In the genomic region with DNA sequence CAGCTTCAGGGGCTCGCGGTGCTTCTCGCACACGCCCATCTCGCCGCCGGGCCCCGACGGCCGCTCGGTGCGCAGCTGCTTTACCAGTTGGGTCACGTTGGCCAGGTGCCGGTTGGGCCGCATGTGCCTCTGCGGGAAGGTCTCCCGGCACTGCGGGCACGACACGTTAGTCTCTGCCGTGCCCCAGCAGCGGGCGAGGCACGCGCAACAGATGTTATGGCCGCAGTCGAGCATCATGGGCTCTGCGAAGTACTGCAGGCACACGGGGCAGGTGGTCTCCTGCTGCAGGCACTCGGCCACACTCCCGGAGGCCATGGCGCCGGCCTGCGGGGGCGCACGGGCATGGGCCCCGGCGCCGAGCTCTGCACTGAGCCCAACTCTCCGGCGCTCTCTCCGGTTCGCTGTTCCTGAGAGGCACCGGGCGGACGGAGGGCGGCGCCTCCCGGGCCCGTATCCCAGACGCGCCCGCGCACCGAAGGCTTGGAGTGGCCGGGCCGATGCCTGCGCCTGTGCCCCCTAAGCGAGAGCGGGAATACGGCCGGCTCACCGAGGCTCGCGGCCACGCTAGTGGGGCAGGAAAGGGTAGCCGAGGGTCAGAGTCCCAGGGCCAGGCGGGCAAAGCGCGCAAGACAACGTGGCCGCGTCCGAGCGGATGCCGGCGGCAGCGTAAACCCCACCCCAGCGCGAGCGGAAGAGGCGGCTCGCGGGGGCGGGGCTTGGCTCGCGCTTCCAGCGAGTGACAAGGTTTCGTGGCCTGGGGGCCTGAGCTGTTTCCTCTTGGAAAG, we compare ENCODE assay signal across 7 cellular contexts.
DNase-seq lines count a peak whose midpoint lies in the region; ATAC-seq and TF ChIP-seq lines count a peak whose summit lies in the region.

A gene with protein sequence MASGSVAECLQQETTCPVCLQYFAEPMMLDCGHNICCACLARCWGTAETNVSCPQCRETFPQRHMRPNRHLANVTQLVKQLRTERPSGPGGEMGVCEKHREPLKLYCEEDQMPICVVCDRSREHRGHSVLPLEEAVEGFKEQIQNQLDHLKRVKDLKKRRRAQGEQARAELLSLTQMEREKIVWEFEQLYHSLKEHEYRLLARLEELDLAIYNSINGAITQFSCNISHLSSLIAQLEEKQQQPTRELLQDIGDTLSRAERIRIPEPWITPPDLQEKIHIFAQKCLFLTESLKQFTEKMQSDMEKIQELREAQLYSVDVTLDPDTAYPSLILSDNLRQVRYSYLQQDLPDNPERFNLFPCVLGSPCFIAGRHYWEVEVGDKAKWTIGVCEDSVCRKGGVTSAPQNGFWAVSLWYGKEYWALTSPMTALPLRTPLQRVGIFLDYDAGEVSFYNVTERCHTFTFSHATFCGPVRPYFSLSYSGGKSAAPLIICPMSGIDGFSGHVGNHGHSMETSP (minus strand): TSS at position 668 of the 785 bp plus-strand sequence. CDS start 353 bp downstream, at position 315.

- ATAC-seq in GM18499 (IDR thresholded peaks at IDR 0.05; ENCODE audit: insufficient read depth, unreplicated experiment) (peak; percentile 38), HG02763 (IDR thresholded peaks at IDR 0.05; ENCODE audit: unreplicated experiment) (peak; percentile 82)

- DNase-seq in NCI-H146 treated with DMSO at 0.1 percent for 48 hours (lab: John Stamatoyannopoulos, UW; ENCODE audit: unreplicated experiment) (peak; percentile 76), T-helper 22 cell (ENCODE audit: low read depth) (peak; percentile 59), astrocyte of the hippocampus (ENCODE audit: low read depth, low spot score) (peak; percentile 95), hippocampal formation (lab: John Stamatoyannopoulos, UW) (peak; percentile 85), retinal pigment epithelial cell (ENCODE audit: low read depth) (no peak)

- H3K4me3 ChIP-seq in retinal pigment epithelial cell (ENCODE audit: low read length): peak within 1 kb of the TSS; percentile 95

- TF ChIP-seq CTCF in retinal pigment epithelial cell (conservative IDR thresholded peaks at IDR 0.05; ENCODE audit: low read depth, low read length): no peak
